ENCODE assay signal across 13 cellular contexts in the genomic region with DNA sequence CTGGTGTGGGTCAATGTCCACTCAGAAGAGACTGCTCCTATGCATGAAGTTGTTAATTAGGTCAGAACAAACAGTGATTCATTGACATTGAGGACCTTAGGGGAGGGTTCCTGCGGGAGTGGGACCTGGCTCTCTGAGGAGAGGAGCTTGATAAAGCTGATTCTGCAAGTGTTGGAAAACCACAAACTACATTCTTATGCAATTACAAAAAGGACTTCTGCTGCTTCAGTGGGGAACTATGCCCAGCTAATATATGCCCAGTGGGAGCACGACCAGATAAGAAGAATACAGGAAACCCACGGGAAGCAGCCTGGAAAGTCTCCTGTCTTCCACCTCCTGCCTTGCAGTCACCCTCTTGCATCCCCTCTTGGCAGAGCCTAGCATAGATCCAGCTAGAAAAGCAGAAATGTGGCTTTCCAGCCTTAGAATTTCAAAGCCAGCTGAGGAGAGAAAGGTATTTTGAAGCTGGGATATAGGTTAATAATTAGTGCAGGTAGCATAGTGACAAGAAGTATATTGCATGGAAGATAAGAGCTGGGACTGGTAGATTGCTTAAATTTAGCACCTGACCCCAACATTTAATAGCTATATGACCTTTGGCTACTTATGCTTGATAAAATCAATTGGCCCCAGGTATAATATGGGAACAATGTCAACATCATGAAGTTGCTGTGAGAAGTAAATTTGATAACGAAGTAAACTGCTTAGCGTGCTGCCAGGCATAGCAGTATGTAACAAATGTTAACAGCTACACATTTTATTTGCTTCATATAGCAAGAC. TPM values are rescaled to one million over a fixed set of nuclear protein-coding genes. Genes with fewer than 3 reads are reported as not detected.
DNase-seq lines count a peak whose midpoint lies in the region; ATAC-seq and TF ChIP-seq lines count a peak whose summit lies in the region.
"Had no signal": no experiment of that assay in that cellular context is flagged by ENCODE, and none has a peak within 500 bp of the region (broad histone marks: within the 10 kb centered on the region; RNA-seq: fewer than 3 reads in every experiment).

No MANE protein-coding gene starts in this region.

- no peak overlapping the region for H3K4ac ChIP-seq in neuronal stem cell (ENCODE audit: low read length)

- no peak overlapping the region for H3K14ac ChIP-seq in neuronal stem cell (ENCODE audit: low read length)

- ATAC-seq in HCT116 (peak; percentile 49), GM21717 (IDR thresholded peaks at IDR 0.05; ENCODE audit: unreplicated experiment) (no peak), GM19035 (IDR thresholded peaks at IDR 0.05; ENCODE audit: unreplicated experiment) (no peak)
- ATAC-seq: naive thymus-derived CD8-positive, alpha-beta T cell had no signal

- H4K91ac ChIP-seq in neuronal stem cell (ENCODE audit: low read depth, low read length, poor library complexity): no peak overlapping the region

- CTCF ChIA-PET in HCT116 (lab: Charles Lee): no interaction called here

- no peaks in the 10 kb centered on the region for H3K79me1 ChIP-seq in neuronal stem cell (ENCODE audit: low read depth, low read length)

- TF ChIP-seq RAD21 in HCT116 (IDR thresholded peaks at IDR 0.05; ENCODE audit: low read depth): no peak

- no peak overlapping the region for H4K8ac ChIP-seq in neuronal stem cell (ENCODE audit: low read depth, low read length)

- no peak overlapping the region for H2BK15ac ChIP-seq in neuronal stem cell (ENCODE audit: low read length)

- H2BK12ac ChIP-seq in neuronal stem cell (ENCODE audit: low read length): no peak overlapping the region

- WGBS in hepatocyte (ENCODE audit: low lambda C conversion rate, missing lambda C conversion rate): 32% methylated on average over 5 of the region's 5 CpGs
- 44% methylated on average over 5 of the region's 5 CpGs for WGBS in smooth muscle cell (ENCODE audit: low lambda C conversion rate)
- no CpG with 5 or more reads among the region's 5 CpGs for WGBS in neuronal stem cell (ENCODE audit: extremely low coverage in 2 of 2, insufficient read length in 2 of 2, insufficient replicate concordance in 1 of 2), 2 donors

- H3K27ac ChIP-seq in HCT116 (ENCODE audit: low read depth, low read length) (no peak overlapping the region), SJCRH30 (no peak overlapping the region), hepatocyte (peak overlapping the region; percentile 88), smooth muscle cell (ENCODE audit: low read depth) (no peak overlapping the region), neuronal stem cell (replicated peaks; ENCODE audit: low read length) (no peak overlapping the region)
- H3K27ac ChIP-seq: cardiac muscle cell, suprapubic skin had no signal

- no peak overlapping the region for H3K18ac ChIP-seq in neuronal stem cell (ENCODE audit: low read length)

- intact Hi-C loops in HCT116 (cut with micrococcal nuclease): no loop called here

- H3K9me2 ChIP-seq in HCT116 (ENCODE audit: insufficient read depth) (no peaks in the 10 kb centered on the region), hepatocyte (replicated peaks; ENCODE audit: insufficient read depth) (no peaks in the 10 kb centered on the region)

- H3K27me3 ChIP-seq in HCT116 (ENCODE audit: insufficient read depth, low read length): no peaks in the 10 kb centered on the region
- no peaks in the 10 kb centered on the region for H3K27me3 ChIP-seq in SJCRH30
- no peaks in the 10 kb centered on the region for H3K27me3 ChIP-seq in hepatocyte
- no peaks in the 10 kb centered on the region for H3K27me3 ChIP-seq in smooth muscle cell (ENCODE audit: low read depth)
- no peaks in the 10 kb centered on the region for H3K27me3 ChIP-seq in neuronal stem cell (ENCODE audit: control insufficient read depth in 3 of 3, insufficient read depth in 3 of 3, low read depth in 1 of 3, low read length in 3 of 3)
- H3K27me3 ChIP-seq: cardiac muscle cell, suprapubic skin had no signal

- H3K23ac ChIP-seq in neuronal stem cell (ENCODE audit: low read depth, low read length, poor library complexity): no peak overlapping the region

- H3K9me3 ChIP-seq in HCT116 (ENCODE audit: control insufficient read depth in 1 of 2, insufficient read depth in 1 of 2, low read depth in 1 of 2, low read length in 2 of 2) (peaks cover 0 to 6% of the 10 kb centered on the region in 2 experiments; a peak in 1 of 4 replicates), SJCRH30 (replicated peaks) (peaks cover 6% of the 10 kb centered on the region), hepatocyte (ENCODE audit: low read depth) (peaks cover 9% of the 10 kb centered on the region), smooth muscle cell (replicated peaks; ENCODE audit: low read depth) (peaks cover 2% of the 10 kb centered on the region), neuronal stem cell (replicated peaks in 1 of 2; ENCODE audit: control insufficient read depth in 2 of 2, insufficient read depth in 1 of 2, low read depth in 1 of 2, low read length in 2 of 2) (peaks cover 0 to 2% of the 10 kb centered on the region in 2 donors)
- H3K9me3 ChIP-seq: suprapubic skin had no signal

- no peaks in the 10 kb centered on the region for H3F3A ChIP-seq in smooth muscle cell (ENCODE audit: low read depth)

- no peak overlapping the region for H2AK5ac ChIP-seq in neuronal stem cell (ENCODE audit: low read depth, low read length)

- RAD21 ChIA-PET in HCT116 (lab: Charles Lee; ENCODE audit: low non-redundant PET in 1 of 2, low total read pairs in 2 of 2, uncharacterized antibody in 2 of 2, unreplicated experiment in 2 of 2): no interaction called here

- POLR2A ChIA-PET in HCT116 (lab: Charles Lee): no interaction called here

- H3K4me3 ChIP-seq in HCT116 (replicated peaks in 1 of 2; ENCODE audit: low read depth in 1 of 2, low read length in 2 of 2) (no peak overlapping the region), SJCRH30 (no peak overlapping the region), hepatocyte (no peak overlapping the region), smooth muscle cell (no peak overlapping the region), neuronal stem cell (ENCODE audit: low read length in 2 of 2) (no peak overlapping the region)
- H3K4me3 ChIP-seq: cardiac muscle cell, suprapubic skin had no signal

- H2AFZ ChIP-seq in HCT116 (ENCODE audit: low read depth, low read length, poor library complexity, severe bottlenecking) (no peak overlapping the region), hepatocyte (no peak overlapping the region), smooth muscle cell (ENCODE audit: low read depth) (no peak overlapping the region), neuronal stem cell (ENCODE audit: low read length) (no peak overlapping the region)

- no peak overlapping the region for H3K4me2 ChIP-seq in HCT116 (ENCODE audit: low read length)
- peak overlapping the region; percentile 64 for H3K4me2 ChIP-seq in hepatocyte
- peak overlapping the region; percentile 25 for H3K4me2 ChIP-seq in smooth muscle cell
- no peak overlapping the region for H3K4me2 ChIP-seq in neuronal stem cell (ENCODE audit: insufficient read depth, low read length, poor library complexity, severe bottlenecking)

- no peaks in the 10 kb centered on the region for H3K4me1 ChIP-seq in HCT116 (ENCODE audit: control insufficient read depth in 1 of 2, insufficient read depth in 2 of 2, low read length in 2 of 2)
- peaks cover 6% of the 10 kb centered on the region; the same call in 1 of the 2 replicates for H3K4me1 ChIP-seq in SJCRH30
- peaks cover 14% of the 10 kb centered on the region for H3K4me1 ChIP-seq in hepatocyte (ENCODE audit: insufficient read depth)
- no peaks in the 10 kb centered on the region for H3K4me1 ChIP-seq in smooth muscle cell (ENCODE audit: low read depth)
- H3K4me1 ChIP-seq in neuronal stem cell (ENCODE audit: control insufficient read depth in 2 of 2, insufficient read depth in 1 of 2, low read depth in 1 of 2, low read length in 2 of 2): no peaks in the 10 kb centered on the region
- H3K4me1 ChIP-seq: suprapubic skin had no signal

- no peaks in the 10 kb centered on the region for H3K79me2 ChIP-seq in HCT116 (ENCODE audit: insufficient read depth, low read length)
- no peaks in the 10 kb centered on the region for H3K79me2 ChIP-seq in hepatocyte
- H3K79me2 ChIP-seq in smooth muscle cell (ENCODE audit: low read depth): no peaks in the 10 kb centered on the region

- BruUV-seq in HCT116 (replicated peaks; lab: Mats Ljungman, UMichigan): no TSS peak

- H3K36me3 ChIP-seq in HCT116 (ENCODE audit: control insufficient read depth in 1 of 2, insufficient read depth in 2 of 2, low read length in 2 of 2) (no peaks in the 10 kb centered on the region), SJCRH30 (no peaks in the 10 kb centered on the region), hepatocyte (replicated peaks; ENCODE audit: insufficient read depth, low read depth) (no peaks in the 10 kb centered on the region), smooth muscle cell (ENCODE audit: low read depth) (no peaks in the 10 kb centered on the region), neuronal stem cell (replicated peaks in 1 of 2; ENCODE audit: control insufficient read depth in 2 of 2, insufficient read depth in 2 of 2, low read length in 2 of 2) (no peaks in the 10 kb centered on the region)
- H3K36me3 ChIP-seq: cardiac muscle cell, suprapubic skin had no signal

- H3K9ac ChIP-seq in HCT116 (ENCODE audit: low read length) (no peak overlapping the region), smooth muscle cell (ENCODE audit: low read depth) (no peak overlapping the region), neuronal stem cell (ENCODE audit: low read depth, low read length, poor library complexity) (no peak overlapping the region)

- H2BK5ac ChIP-seq in neuronal stem cell (ENCODE audit: low read length): no peak overlapping the region

- no peaks in the 10 kb centered on the region for H4K20me1 ChIP-seq in HCT116 (ENCODE audit: insufficient read depth)
- H4K20me1 ChIP-seq in hepatocyte (ENCODE audit: insufficient read depth, poor library complexity, severe bottlenecking): no peaks in the 10 kb centered on the region
- no peaks in the 10 kb centered on the region for H4K20me1 ChIP-seq in smooth muscle cell (ENCODE audit: low read depth)

- TF ChIP-seq POLR2A in HCT116 (IDR thresholded peaks at IDR 0.05; ENCODE audit: borderline replicate concordance, extremely low read depth, insufficient read depth, insufficient read length): no peak

- no peak for TF ChIP-seq CTCF in HCT116 (IDR thresholded peaks at IDR 0.05 in 2 of 3, conservative IDR thresholded peaks at IDR 0.05 in 1 of 3; ENCODE audit: borderline replicate concordance in 1 of 3, insufficient read depth in 1 of 3, low read depth in 2 of 3, low read length in 2 of 3)
- no peak for TF ChIP-seq CTCF in hepatocyte (IDR thresholded peaks at IDR 0.05; ENCODE audit: poor library complexity)
- no peak for TF ChIP-seq CTCF in smooth muscle cell (IDR thresholded peaks at IDR 0.05; ENCODE audit: borderline replicate concordance, insufficient read depth, poor library complexity, severe bottlenecking)

- H2BK120ac ChIP-seq in neuronal stem cell (ENCODE audit: low read depth, low read length): no peak overlapping the region

- no peak for DNase-seq in HCT116 (ENCODE audit: low read depth, low spot score)
- DNase-seq in SJCRH30: peak; percentile 8 to 9
- peak; percentile 59 for DNase-seq in hepatocyte (ENCODE audit: low spot score)
- DNase-seq in smooth muscle cell (lab: John Stamatoyannopoulos, UW; ENCODE audit: unreplicated experiment): no peak
- no peak for DNase-seq in neuronal stem cell (ENCODE audit: low spot score)
- no peak for DNase-seq in GM03348 (ENCODE audit: low spot score)
- DNase-seq: activated CD4-positive, alpha-beta T cell treated with anti-CD3 and anti-CD28 coated beads for 1 hour; CD8-positive, alpha-beta memory T cell; naive thymus-derived CD8-positive, alpha-beta T cell had no signal

RNA-seq across cellular contexts. Expression of a gene that starts 34.9 kb away (rescaled TPM):
- total RNA-seq in HCT116 (2021; ENCODE audit: unreplicated experiment): 14.8 TPM
- 4.2 and 5.9 TPM in 2 replicates for polyA plus RNA-seq in HCT116 (2012)
- total RNA-seq in SJCRH30 (2014; rRNA removed; shearing (Covaris generic)): 26.3 and 27.6 TPM in 2 replicates
- total RNA-seq in hepatocyte: 39.3 and 47.2 TPM in 2 replicates
- polyA plus RNA-seq in hepatocyte: 17.0 and 18.0 TPM in 2 replicates
- total RNA-seq in smooth muscle cell: 0.09 TPM in 1 of 2 replicates, not detected in the other
- polyA plus RNA-seq in smooth muscle cell: not detected in 2 replicates
- polyA plus RNA-seq in neuronal stem cell (2013, experiment 1 of 2): 0.64 TPM
- 0.76 TPM for polyA plus RNA-seq in neuronal stem cell (2013, experiment 2 of 2)
- polyA plus RNA-seq: naive thymus-derived CD8-positive, alpha-beta T cell had no signal

Comparison
In these comparisons a context has a peak if more than half of its experiments do, and no peak if none do; other contexts are left out.
1. DNase-seq: peak in SJCRH30 (2 of 2) and hepatocyte (single experiment); none in HCT116 (single experiment), smooth muscle cell (single experiment), neuronal stem cell (single experiment) and GM03348 (single experiment).
2. H3K4me2 ChIP-seq: peak in hepatocyte (single experiment) and smooth muscle cell (single experiment); none in HCT116 (single experiment) and neuronal stem cell (single experiment).
3. RNA of a gene that starts 34.9 kb away (total RNA-seq): 39.3 to 47.2 TPM in hepatocyte, 26.3 to 27.6 TPM in SJCRH30 and 14.8 TPM in HCT116 (single experiment); 0.09 TPM in smooth muscle cell; every median in the first group is over 10 times any median in the second.